Comparison of ENCODE assay signal across 21 cellular contexts in genomic region chr10:61335359-61335758, GRCh38.
"Had no signal": no experiment of that assay in that cellular context is flagged by ENCODE, and none has a peak within 500 bp of the region (broad histone marks: within the 10 kb centered on the region; RNA-seq: fewer than 3 reads in every experiment).

No MANE protein-coding gene starts in this region.

- ATAC-seq: effector memory CD8-positive, alpha-beta T cell; esophagus mucosa; foreskin keratinocyte; gastrocnemius medialis; gastroesophageal sphincter; heart left ventricle; heart right ventricle had no signal

- DNase-seq: colonic mucosa; cortex of kidney; dermis blood vessel endothelial cell; dorsolateral prefrontal cortex; effector CD4-positive, alpha-beta T cell; effector CD8-positive, alpha-beta T cell; effector memory CD4-positive, alpha-beta T cell; effector memory CD8-positive, alpha-beta T cell; endodermal cell; erythroblast; esophagus squamous epithelium; foreskin fibroblast; foreskin keratinocyte; foreskin melanocyte; gastrocnemius medialis; glutamatergic neuron; head of caudate nucleus; heart left ventricle; heart right ventricle had no signal
